Comparison of ENCODE assay signal across 15 cellular contexts in genomic region chr18:79644666-79645057, GRCh38. TPM values are rescaled to one million over a fixed set of nuclear protein-coding genes. Genes with fewer than 3 reads are reported as not detected.
A peak's percentile ranks its signal among the peaks of the same experiment; 100 is the strongest.
DNase-seq lines count a peak whose midpoint lies in the region; ATAC-seq, FAIRE-seq and TF ChIP-seq lines count a peak whose summit lies in the region.
"Had no signal": no experiment of that assay in that cellular context is flagged by ENCODE, and none has a peak within 500 bp of the region (broad histone marks: within the 10 kb centered on the region; RNA-seq: fewer than 3 reads in every experiment).

No MANE protein-coding gene starts in this region.

- DNase-seq in HepG2 (ENCODE audit: low spot score) = no peak
- DNase-seq in right lobe of liver = no peak
- peak; percentile 23 to 26 for DNase-seq in cardiac fibroblast (ENCODE audit: low read depth in 2 of 2)
- no peak for DNase-seq in type B pancreatic cell (ENCODE audit: extremely low spot score, unreplicated experiment)
- no peak for DNase-seq in uterus
- DNase-seq in posterior vena cava (ENCODE audit: low spot score) = no peak
- DNase-seq in SHP77 treated with DMSO at 0.1 percent for 48 hours (lab: John Stamatoyannopoulos, UW) = no peak

- H3K9me2 ChIP-seq in Loucy (replicated peaks; ENCODE audit: low read depth, low read length) = no peaks in the 10 kb centered on the region

- H3K79me2 ChIP-seq in HepG2 (ENCODE audit: insufficient read depth, low read length) (no peaks in the 10 kb centered on the region), Loucy (ENCODE audit: insufficient read depth, low read length) (no peaks in the 10 kb centered on the region)

- H3K36me3 ChIP-seq in HepG2 (replicated peaks in 1 of 2; ENCODE audit: control insufficient read depth in 1 of 2, insufficient read depth in 2 of 2, low read length in 2 of 2) (no peaks in the 10 kb centered on the region), right lobe of liver (no peaks in the 10 kb centered on the region), Loucy (ENCODE audit: insufficient read depth, low read length) (no peaks in the 10 kb centered on the region), uterus (no peaks in the 10 kb centered on the region)
- H3K36me3 ChIP-seq: breast epithelium, ovary had no signal

- H3K4me2 ChIP-seq in HepG2 (ENCODE audit: low read depth, low read length) = no peak overlapping the region
- H3K4me2 ChIP-seq in Loucy (ENCODE audit: low read depth, low read length, poor library complexity, severe bottlenecking) = peak overlapping the region; percentile 70

- TF ChIP-seq EP300 in HepG2 (IDR thresholded peaks at IDR 0.05; ENCODE audit: low read depth in 2 of 2, low read length in 2 of 2) (no peak), HepG2 (CRISPR knock-in tag; IDR thresholded peaks at IDR 0.05; ENCODE audit: borderline replicate concordance) (no peak)

- H3K4me1 Mint-ChIP-seq in type B pancreatic cell (ENCODE audit: unreplicated experiment) = peaks cover 8% of the 10 kb centered on the region
- H3K4me1 Mint-ChIP-seq: immature natural killer cell had no signal

- in situ Hi-C loops in HepG2 (cut with HindIII; ENCODE audit: extremely low pct_ligation_motif_present, low pct_unique_long_range_greater_than_20kb) = loop anchor here (5.0 kb wide), 1 partner anchor 267 kb away; no protein-coding TSS in a partner anchor

- H3K27ac Mint-ChIP-seq in type B pancreatic cell = peak overlapping the region; percentile 21
- H3K27ac Mint-ChIP-seq: activated T-helper 1 cell treated with anti-CD3 and anti-CD28 coated beads, Interleukin-12 subunit alpha, Interleukin-12 subunit beta, Interleukin-2, Interleukin-4 antibody, amounts not matched to agents 30 ng/mL and 10 ng/mL and 1 ng/mL, durations not matched to agents 14 hours and 24 hours and 36 hours; CD8-positive, alpha-beta T cell; dendritic cell treated with granulocyte-macrophage colony-stimulating factor and Interleukin-4, amounts not matched to agents 40 ng/mL and 50 ng/mL, for 4 days; immature natural killer cell; T-helper 17 cell had no signal

- no peak for ATAC-seq in HepG2
- ATAC-seq in right lobe of liver = no peak

- WGBS in HepG2 (ENCODE audit: low lambda C conversion rate) = 35% methylated on average over 9 of the region's 9 CpGs
- WGBS in right lobe of liver (ENCODE audit: insufficient coverage, low coverage, low lambda C conversion rate, missing lambda C conversion rate) = 61% methylated on average over 9 of the region's 9 CpGs

- H3K27ac ChIP-seq in HepG2 (ENCODE audit: extremely low read length, insufficient read depth, low read length) (no peak overlapping the region), right lobe of liver (no peak overlapping the region), uterus (no peak overlapping the region)
- H3K27ac ChIP-seq: breast epithelium, ovary had no signal

- no peaks in the 10 kb centered on the region for H3K9me3 ChIP-seq in HepG2 (ENCODE audit: low read length)
- H3K9me3 ChIP-seq in right lobe of liver = no peaks in the 10 kb centered on the region
- no peaks in the 10 kb centered on the region for H3K9me3 ChIP-seq in Loucy (ENCODE audit: insufficient read depth, low read depth, low read length)
- H3K9me3 ChIP-seq in uterus = no peaks in the 10 kb centered on the region
- H3K9me3 ChIP-seq: breast epithelium, ovary had no signal

- BruUV-seq in HepG2 (replicated peaks; lab: Mats Ljungman, UMichigan) = no TSS peak

- FAIRE-seq in HepG2 (lab: Jason Lieb, UNC) = no peak

- peaks cover 2 to 38% of the 10 kb centered on the region in 2 experiments; a peak in 4 of 5 replicates for H3K27me3 ChIP-seq in HepG2 (ENCODE audit: control insufficient read depth in 1 of 2, insufficient read depth in 2 of 2, low read length in 2 of 2)
- H3K27me3 ChIP-seq in right lobe of liver = no peaks in the 10 kb centered on the region
- H3K27me3 ChIP-seq in Loucy (ENCODE audit: insufficient read depth, low read length, poor library complexity, severe bottlenecking) = no peaks in the 10 kb centered on the region
- H3K27me3 ChIP-seq in uterus = no peaks in the 10 kb centered on the region
- H3K27me3 ChIP-seq: ovary had no signal

- H3K9ac ChIP-seq in HepG2 (ENCODE audit: insufficient read depth, low read depth, low read length) (no peak overlapping the region), Loucy (ENCODE audit: low read depth, low read length, poor library complexity, severe bottlenecking) (peak overlapping the region; percentile 61)

- H3K27me3 Mint-ChIP-seq in type B pancreatic cell = peaks cover 8% of the 10 kb centered on the region

- H3K4me3 ChIP-seq in HepG2 (replicated peaks in 1 of 3; ENCODE audit: insufficient read depth in 1 of 3, low read depth in 2 of 3, low read length in 3 of 3) (no peak overlapping the region), right lobe of liver (no peak overlapping the region), Loucy (ENCODE audit: low read length, poor library complexity, severe bottlenecking) (peak overlapping the region; percentile 60), cardiac fibroblast (replicated peaks in 1 of 2; ENCODE audit: low read depth in 2 of 2, low read length in 2 of 2) (no peak overlapping the region), uterus (no peak overlapping the region)
- H3K4me3 ChIP-seq: breast epithelium, ovary had no signal

- H3K9me3 Mint-ChIP-seq in type B pancreatic cell = no peaks in the 10 kb centered on the region
- H3K9me3 Mint-ChIP-seq: activated T-helper 1 cell treated with anti-CD3 and anti-CD28 coated beads, Interleukin-12 subunit alpha, Interleukin-12 subunit beta, Interleukin-2, Interleukin-4 antibody, amounts not matched to agents 30 ng/mL and 10 ng/mL and 1 ng/mL, durations not matched to agents 14 hours and 24 hours and 36 hours; CD8-positive, alpha-beta T cell; dendritic cell treated with granulocyte-macrophage colony-stimulating factor and Interleukin-4, amounts not matched to agents 40 ng/mL and 50 ng/mL, for 4 days; immature natural killer cell had no signal

- TF ChIP-seq CTCF in HepG2 (CRISPR knock-in tag; IDR thresholded peaks at IDR 0.05) (no peak), right lobe of liver (IDR thresholded peaks at IDR 0.05) (no peak), Loucy (conservative IDR thresholded peaks at IDR 0.05; ENCODE audit: low read length) (no peak), cardiac fibroblast (IDR thresholded peaks at IDR 0.05; ENCODE audit: low read depth, low read length) (no peak), type B pancreatic cell (conservative IDR thresholded peaks at IDR 0.05) (no peak), uterus (IDR thresholded peaks at IDR 0.05) (no peak)

- peaks cover 4% of the 10 kb centered on the region; the same call in 1 of the 2 replicates for H3F3A ChIP-seq in Loucy (ENCODE audit: low read depth)

- H4K20me1 ChIP-seq in HepG2 (ENCODE audit: insufficient read depth, low read length) (no peaks in the 10 kb centered on the region), Loucy (ENCODE audit: insufficient read depth, low read length, poor library complexity, severe bottlenecking) (no peaks in the 10 kb centered on the region)

- intact Hi-C loops in HepG2 (cut with micrococcal nuclease; ENCODE audit: unreplicated experiment) (loop anchor here (1.0 to 10.0 kb wide), 3 partner anchors 115 to 290 kb away; no protein-coding TSS in a partner anchor), right lobe of liver (cut with DNase I) (loop anchor here (5.0 kb wide), 2 partner anchors 262 to 267 kb away; no protein-coding TSS in a partner anchor), uterus (cut with DNase I; ENCODE audit: low total_unique reads) (no loop called here), posterior vena cava (cut with DNase I) (loop anchor here (2.0 to 10.0 kb wide), 3 partner anchors 112 to 264 kb away; no protein-coding TSS in a partner anchor)

- no peak for TF ChIP-seq RAD21 in HepG2 (CRISPR knock-in tag; IDR thresholded peaks at IDR 0.05)

- H3K4me1 ChIP-seq in HepG2 (ENCODE audit: insufficient read depth, low read length) (no peaks in the 10 kb centered on the region), right lobe of liver (no peaks in the 10 kb centered on the region), Loucy (ENCODE audit: insufficient read depth, low read length, poor library complexity, severe bottlenecking) (peaks cover 31% of the 10 kb centered on the region), uterus (peaks cover 0 to 4% of the 10 kb centered on the region in 2 donors)
- H3K4me1 ChIP-seq: breast epithelium had no signal

- TF ChIP-seq POLR2A in HepG2 (IDR thresholded peaks at IDR 0.05; ENCODE audit: insufficient read depth in 1 of 2, low read depth in 2 of 2, low read length in 2 of 2) (no peak), right lobe of liver (IDR thresholded peaks at IDR 0.05) (no peak), uterus (IDR thresholded peaks at IDR 0.05) (no peak)

- POLR2A ChIA-PET in HepG2 (lab: Yijun Ruan, JAX) = no interaction called here

- H2AFZ ChIP-seq in HepG2 (ENCODE audit: low read length) (no peak overlapping the region), Loucy (ENCODE audit: low read length) (peak overlapping the region; percentile 86)

- H3K4me3 Mint-ChIP-seq in type B pancreatic cell = peak overlapping the region; percentile 43
- H3K4me3 Mint-ChIP-seq: activated T-helper 1 cell treated with anti-CD3 and anti-CD28 coated beads, Interleukin-12 subunit alpha, Interleukin-12 subunit beta, Interleukin-2, Interleukin-4 antibody, amounts not matched to agents 30 ng/mL and 10 ng/mL and 1 ng/mL, durations not matched to agents 14 hours and 24 hours and 36 hours; CD8-positive, alpha-beta T cell; dendritic cell treated with granulocyte-macrophage colony-stimulating factor and Interleukin-4, amounts not matched to agents 40 ng/mL and 50 ng/mL, for 4 days; immature natural killer cell; T-helper 17 cell had no signal

- CTCF ChIA-PET in HepG2 (lab: Yijun Ruan, JAX; ENCODE audit: low intra/inter-chr PET ratio, low total read pairs) = interaction anchor here (3.3 kb wide), 1 partner anchor 264 kb away, joined by 18 read pairs; no protein-coding TSS in a partner anchor

- no peaks in the 10 kb centered on the region for H3K36me3 Mint-ChIP-seq in type B pancreatic cell
- H3K36me3 Mint-ChIP-seq: CD8-positive, alpha-beta T cell; immature natural killer cell had no signal

RNA-seq across cellular contexts. Expression of gene CTDP1, which starts 34.9 kb away (rescaled TPM):
- 9.9 and 11.0 TPM in 2 replicates for total RNA-seq in HepG2 (2016; rRNA removed; fragmentation: Illumina TruSeq; extraction: Trizol)
- 3.1 and 4.7 TPM in 2 replicates for total RNA-seq in HepG2 (2016; cell fraction: cytosol; rRNA removed; fragmentation: Illumina TruSeq; extraction: Trizol; ENCODE audit: low read depth)
- total RNA-seq in HepG2 (2016; cell fraction: insoluble cytoplasmic fraction; rRNA removed; fragmentation: Illumina TruSeq; extraction: Trizol) = 9.0 and 10.9 TPM in 2 replicates
- 4.2 and 4.6 TPM in 2 replicates for total RNA-seq in HepG2 (2016; cell fraction: membrane; rRNA removed; fragmentation: Illumina TruSeq; extraction: Trizol)
- 8.1 and 9.4 TPM in 2 replicates for total RNA-seq in HepG2 (2016; cell fraction: nucleus; rRNA removed; fragmentation: Illumina TruSeq; extraction: Trizol)
- polyA plus RNA-seq in HepG2 (2011; rRNA removed) = 6.9 and 8.0 TPM in 2 replicates
- 4.9 and 6.4 TPM in 2 replicates for polyA plus RNA-seq in HepG2 (2011; cell fraction: cytosol; rRNA removed)
- 14.1 and 18.1 TPM in 2 replicates for polyA plus RNA-seq in HepG2 (2011; cell fraction: nucleus; rRNA removed)
- polyA plus RNA-seq in HepG2 (2012) = 5.4 and 8.7 TPM in 2 replicates
- 0.57 and 0.62 TPM in 2 replicates for polyA plus RNA-seq in HepG2 (2016; cell fraction: cytosol; fragmentation: Illumina TruSeq; extraction: Trizol; ENCODE audit: low read depth)
- polyA plus RNA-seq in HepG2 (2016; cell fraction: insoluble cytoplasmic fraction; fragmentation: Illumina TruSeq; extraction: Trizol; ENCODE audit: low read depth) = 9.2 and 9.6 TPM in 2 replicates
- 1.5 and 1.8 TPM in 2 replicates for polyA plus RNA-seq in HepG2 (2016; cell fraction: membrane; fragmentation: Illumina TruSeq; extraction: Trizol; ENCODE audit: low read depth)
- polyA plus RNA-seq in HepG2 (2016; cell fraction: nucleus; fragmentation: Illumina TruSeq; extraction: Trizol; ENCODE audit: insufficient read depth, low read depth) = 12.6 and 13.4 TPM in 2 replicates
- 12.3 and 14.8 TPM in 2 replicates for polyA minus RNA-seq in HepG2 (2011; rRNA and poly(A)+ RNA removed; ENCODE audit: low replicate concordance)
- 5.7 and 6.2 TPM in 2 replicates for polyA minus RNA-seq in HepG2 (2011; cell fraction: cytosol; rRNA and poly(A)+ RNA removed)
- polyA minus RNA-seq in HepG2 (2011; cell fraction: nucleus; rRNA and poly(A)+ RNA removed) = 11.6 and 14.5 TPM in 2 replicates
- 10 to 100 TPM in 1 of 6 experiments, 1 to 10 TPM in 5; 7.5 to 10.4 (median 8.2) TPM for total RNA-seq in right lobe of liver
- 21.1 and 27.6 TPM in 2 replicates for total RNA-seq in type B pancreatic cell (ENCODE audit: low replicate concordance)
- total RNA-seq in uterus = 10 to 100 TPM in 3 of 4 donors, 1 to 10 TPM in 1; 6.2 to 22.5 (median 20.4) TPM
- 10 to 100 TPM; 13.8 to 15.4 TPM for total RNA-seq in posterior vena cava

Comparison
In these comparisons a context has a peak if more than half of its experiments do, and no peak if none do; other contexts are left out.
1. DNase-seq: peak in cardiac fibroblast (2 of 2); none in HepG2 (single experiment), right lobe of liver (0 of 3), type B pancreatic cell (single experiment), uterus (0 of 2), posterior vena cava (single experiment) and SHP77 treated with DMSO at 0.1 percent for 48 hours (single experiment).